11 cellular contexts compared by ENCODE assay signal in genomic region chr11:6377902-6378694, GRCh38. TPM values are rescaled to one million over a fixed set of nuclear protein-coding genes. Genes with fewer than 3 reads are reported as not detected.
A peak's percentile ranks its signal among the peaks of the same experiment; 100 is the strongest.
DNase-seq lines count a peak whose midpoint lies in the region; ATAC-seq and TF ChIP-seq lines count a peak whose summit lies in the region.
"Had no signal": no experiment of that assay in that cellular context is flagged by ENCODE, and none has a peak within 500 bp of the region (broad histone marks: within the 10 kb centered on the region; RNA-seq: fewer than 3 reads in every experiment).

No MANE protein-coding gene starts in this region.

- DNase-seq in SIG-M5 treated with dmso at 0.1 percent for 504 hours (lab: John Stamatoyannopoulos, UW; ENCODE audit: unreplicated experiment) (peak; percentile 31), SIG-M5 (lab: John Stamatoyannopoulos, UW) (no peak), Kasumi-1 (lab: John Stamatoyannopoulos, UW) (peak; percentile 82 to 83), NCI-H2029 treated with DMSO at 0.1 percent for 48 hours (lab: John Stamatoyannopoulos, UW) (no peak)
- DNase-seq in activated T-helper 2 cell treated with anti-CD3 and anti-CD28 coated beads, Interferon-gamma antibody, Interleukin-2, Interleukin-4, amounts not matched to agents 10 μg/mL and 5 μg/mL and 100 μg/mL, durations not matched to agents 14 hours and 24 hours and 36 hours (ENCODE audit: low spot score) = no peak
- DNase-seq in stimulated activated CD4-positive, alpha-beta T cell treated with anti-CD3 and anti-CD28 coated beads, Interleukin-4, amount 100 ng/mL, for 1 hour = no peak
- DNase-seq: activated CD8-positive, alpha-beta memory T cell treated with anti-CD3 and anti-CD28 coated beads, Interleukin-2, amount 50 U/mL, for 48 hours; stimulated activated CD4-positive, alpha-beta T cell treated with anti-CD3 and anti-CD28 coated beads, Interleukin-4, amount 100 ng/mL, for 4 hours had no signal

- H3K9me3 ChIP-seq in neutrophil = no peaks in the 10 kb centered on the region

- peak overlapping the region; percentile 60 for H3K27ac Mint-ChIP-seq in activated T-helper 2 cell treated with anti-CD3 and anti-CD28 coated beads, Interferon-gamma antibody, Interleukin-2, Interleukin-4, amounts not matched to agents 10 μg/mL and 5 μg/mL and 100 μg/mL, durations not matched to agents 14 hours and 24 hours and 36 hours

- TF ChIP-seq CTCF in neutrophil (IDR thresholded peaks at IDR 0.05) = no peak

- H3K27ac ChIP-seq in neutrophil = peak overlapping the region; percentile 80
- H3K27ac ChIP-seq: RWPE1 had no signal

- H3K4me3 Mint-ChIP-seq in activated T-helper 2 cell treated with anti-CD3 and anti-CD28 coated beads, Interferon-gamma antibody, Interleukin-2, Interleukin-4, amounts not matched to agents 10 μg/mL and 5 μg/mL and 100 μg/mL, durations not matched to agents 14 hours and 24 hours and 36 hours (ENCODE audit: low read depth) = no peak overlapping the region

- intact Hi-C loops in activated T-helper 2 cell treated with anti-CD3 and anti-CD28 coated beads, Interferon-gamma antibody, Interleukin-2, Interleukin-4, amounts not matched to agents 10 μg/mL and 5 μg/mL and 100 μg/mL, durations not matched to agents 14 hours and 24 hours and 36 hours (cut with micrococcal nuclease) = loop anchor here (2.0 kb wide), 1 partner anchor 103 kb away; the partner anchor contains the start of genes ARFIP2 and TIMM10B

- peak overlapping the region in 1 of 2 experiments; percentile 23 for H3K4me3 ChIP-seq in neutrophil (ENCODE audit: low read depth in 1 of 2, low read length in 1 of 2)

- no peaks in the 10 kb centered on the region for H3K36me3 ChIP-seq in neutrophil

- no peak for ATAC-seq in HG03457 (IDR thresholded peaks at IDR 0.05; ENCODE audit: unreplicated experiment)

- no peaks in the 10 kb centered on the region for H3K27me3 Mint-ChIP-seq in activated T-helper 2 cell treated with anti-CD3 and anti-CD28 coated beads, Interferon-gamma antibody, Interleukin-2, Interleukin-4, amounts not matched to agents 10 μg/mL and 5 μg/mL and 100 μg/mL, durations not matched to agents 14 hours and 24 hours and 36 hours (ENCODE audit: low read depth)

- peaks cover 26% of the 10 kb centered on the region for H3K4me1 Mint-ChIP-seq in activated T-helper 2 cell treated with anti-CD3 and anti-CD28 coated beads, Interferon-gamma antibody, Interleukin-2, Interleukin-4, amounts not matched to agents 10 μg/mL and 5 μg/mL and 100 μg/mL, durations not matched to agents 14 hours and 24 hours and 36 hours (ENCODE audit: low read depth)

- no peaks in the 10 kb centered on the region for H3K27me3 ChIP-seq in neutrophil

- H3K4me1 ChIP-seq in neutrophil (ENCODE audit: control insufficient read depth in 1 of 2, insufficient read depth in 1 of 2, low read depth in 1 of 2, low read length in 1 of 2) = peaks cover 21 to 25% of the 10 kb centered on the region in 2 experiments

- no peaks in the 10 kb centered on the region for H3K36me3 Mint-ChIP-seq in activated T-helper 2 cell treated with anti-CD3 and anti-CD28 coated beads, Interferon-gamma antibody, Interleukin-2, Interleukin-4, amounts not matched to agents 10 μg/mL and 5 μg/mL and 100 μg/mL, durations not matched to agents 14 hours and 24 hours and 36 hours (ENCODE audit: low read depth)

- H3K9me3 Mint-ChIP-seq in activated T-helper 2 cell treated with anti-CD3 and anti-CD28 coated beads, Interferon-gamma antibody, Interleukin-2, Interleukin-4, amounts not matched to agents 10 μg/mL and 5 μg/mL and 100 μg/mL, durations not matched to agents 14 hours and 24 hours and 36 hours = no peaks in the 10 kb centered on the region

RNA-seq across cellular contexts. Expression of gene SMPD1, which starts 12.2 kb away (rescaled TPM):
- 15.4 and 16.0 TPM in 2 replicates for total RNA-seq in activated T-helper 2 cell treated with anti-CD3 and anti-CD28 coated beads, Interferon-gamma antibody, Interleukin-2, Interleukin-4, amounts not matched to agents 10 μg/mL and 5 μg/mL and 100 μg/mL, durations not matched to agents 14 hours and 24 hours and 36 hours

RNA-seq across cellular contexts. Expression of gene APBB1, which starts 40.8 kb away (rescaled TPM):
- total RNA-seq in activated T-helper 2 cell treated with anti-CD3 and anti-CD28 coated beads, Interferon-gamma antibody, Interleukin-2, Interleukin-4, amounts not matched to agents 10 μg/mL and 5 μg/mL and 100 μg/mL, durations not matched to agents 14 hours and 24 hours and 36 hours = 31.0 and 33.0 TPM in 2 replicates

RNA-seq across cellular contexts. Expression of gene CAVIN3, which starts 57.8 kb away (rescaled TPM):
- total RNA-seq in activated T-helper 2 cell treated with anti-CD3 and anti-CD28 coated beads, Interferon-gamma antibody, Interleukin-2, Interleukin-4, amounts not matched to agents 10 μg/mL and 5 μg/mL and 100 μg/mL, durations not matched to agents 14 hours and 24 hours and 36 hours = 83.1 and 84.3 TPM in 2 replicates

Comparison
In these comparisons a context has a peak if more than half of its experiments do, and no peak if none do; other contexts are left out.
1. DNase-seq: peak in SIG-M5 treated with dmso at 0.1 percent for 504 hours (single experiment) and Kasumi-1 (2 of 2); none in SIG-M5 (single experiment), activated T-helper 2 cell treated with anti-CD3 and anti-CD28 coated beads, Interferon-gamma antibody, Interleukin-2, Interleukin-4, amounts not matched to agents 10 μg/mL and 5 μg/mL and 100 μg/mL, durations not matched to agents 14 hours and 24 hours and 36 hours (single experiment), stimulated activated CD4-positive, alpha-beta T cell treated with anti-CD3 and anti-CD28 coated beads, Interleukin-4, amount 100 ng/mL, for 1 hour (single experiment) and NCI-H2029 treated with DMSO at 0.1 percent for 48 hours (single experiment).